ENCODE assay signal across 1 cellular context in genomic region chr3:48985977-48986376, GRCh38.
A peak's percentile ranks its signal among the peaks of the same experiment; 100 is the strongest.
TF ChIP-seq lines count a peak whose summit lies in the region.

No MANE protein-coding gene starts in this region.

TF ChIP-seq in K562, 482 proteins besides CTCF, POLR2A, EP300 and RAD21:
- TF ChIP-seq ELF1 (tag; IDR thresholded peaks at IDR 0.05) (no peak), POLR2AphosphoS5 (IDR thresholded peaks at IDR 0.05; ENCODE audit: control insufficient read depth, insufficient read depth, low read depth, low read length) (peak; percentile 24; the same call in 1 of the 2 replicates), KLF1 (tag; IDR thresholded peaks at IDR 0.05) (no peak)
TF ChIP-seq in K562: peak in this region for 1.
